ENCODE assay signal across 10 cellular contexts in the genomic region with DNA sequence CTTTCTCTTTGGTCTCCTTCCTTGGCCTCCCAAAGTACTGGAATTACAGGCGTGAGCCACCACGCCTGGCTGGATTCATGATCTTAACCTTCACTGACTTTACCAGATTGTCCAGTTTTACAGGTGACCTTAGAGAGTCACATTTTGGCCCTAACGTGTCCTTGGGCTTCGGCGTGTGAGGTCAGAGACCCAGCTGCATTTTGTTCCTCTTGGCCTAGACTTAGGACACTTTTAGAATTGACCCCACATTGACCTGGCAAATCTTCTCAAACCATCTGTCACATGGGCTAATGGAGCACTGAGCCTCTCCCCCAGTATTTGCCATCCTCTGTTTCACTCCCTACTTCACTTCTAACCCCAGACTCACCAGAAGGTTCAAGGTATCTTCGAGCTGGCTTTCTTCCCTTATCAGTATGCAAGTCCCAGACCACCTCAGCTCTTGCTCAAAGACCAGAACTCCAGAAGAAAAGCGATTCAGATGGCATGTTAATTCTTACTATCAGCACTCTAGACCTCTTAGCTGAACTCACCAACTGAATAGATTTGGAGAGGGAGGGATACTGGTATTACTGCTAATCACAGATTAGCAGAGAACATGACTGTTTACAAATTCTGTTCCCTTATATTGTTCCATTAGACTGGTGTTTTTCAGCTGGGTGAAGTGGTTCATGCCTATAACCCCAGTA. TPM values are rescaled to one million over a fixed set of nuclear protein-coding genes. Genes with fewer than 3 reads are reported as not detected.
DNase-seq lines count a peak whose midpoint lies in the region; TF ChIP-seq lines count a peak whose summit lies in the region.
"Had no signal": no experiment of that assay in that cellular context is flagged by ENCODE, and none has a peak within 500 bp of the region (broad histone marks: within the 10 kb centered on the region; RNA-seq: fewer than 3 reads in every experiment).

No MANE protein-coding gene starts in this region.

- intact Hi-C loops in adrenal gland (cut with DNase I) = no loop called here

- 50 to 64% (median 55%) methylated on average over 7 of the region's 7 CpGs for WGBS in adrenal gland, 4 donors

- peaks cover 4% of the 10 kb centered on the region for H3K27me3 Mint-ChIP-seq in nephron (ENCODE audit: low read depth)

- DNase-seq in adrenal gland (peak in 1 of 7 donors; percentile 24), DMS153 treated with DMSO at 0.1 percent for 48 hours (lab: John Stamatoyannopoulos, UW; ENCODE audit: unreplicated experiment) (no peak), NCI-H128 (lab: John Stamatoyannopoulos, UW; ENCODE audit: unreplicated experiment) (no peak), T1000 (lab: John Stamatoyannopoulos, UW) (no peak), NCI-H2081 (lab: John Stamatoyannopoulos, UW) (no peak)
- DNase-seq: NCI-H526 treated with DMSO at 0.1 percent for 48 hours had no signal

- peak overlapping the region; percentile 76 to 82 (median 80) for H3K27ac Mint-ChIP-seq in nephron

- no peak overlapping the region for H3K4me3 ChIP-seq in adrenal gland

- H3K4me1 Mint-ChIP-seq in nephron = peaks cover 26% of the 10 kb centered on the region

- H3K9me3 Mint-ChIP-seq in nephron = no peaks in the 10 kb centered on the region

- H3K36me3 Mint-ChIP-seq in nephron (ENCODE audit: low read depth) = peaks cover 4% of the 10 kb centered on the region

- no peaks in the 10 kb centered on the region; the same call in 1 of the 2 replicates for H3K36me3 ChIP-seq in KOPT-K1 (ENCODE audit: insufficient read depth, low read length)
- no peaks in the 10 kb centered on the region for H3K36me3 ChIP-seq in adrenal gland (replicated peaks in 1 of 2)

- H3K4me1 ChIP-seq in adrenal gland (replicated peaks in 1 of 2) = peaks cover 8 to 32% of the 10 kb centered on the region in 2 donors

- H3K27ac ChIP-seq in C4-2B = peak overlapping the region; percentile 95
- H3K27ac ChIP-seq in KOPT-K1 (ENCODE audit: low read depth, low read length, poor library complexity, severe bottlenecking) = peak overlapping the region; percentile 6
- H3K27ac ChIP-seq in adrenal gland = peak overlapping the region; percentile 36 to 96 (median 68)

- TF ChIP-seq CTCF in C4-2B (conservative IDR thresholded peaks at IDR 0.05) = no peak
- TF ChIP-seq CTCF in adrenal gland (IDR thresholded peaks at IDR 0.05) = no peak
- no peak for TF ChIP-seq CTCF in nephron (IDR thresholded peaks at IDR 0.05; ENCODE audit: unreplicated experiment in 3 of 3)

- no peaks in the 10 kb centered on the region for H3K27me3 ChIP-seq in adrenal gland
- H3K27me3 ChIP-seq: tibial artery had no signal

- no peak for TF ChIP-seq POLR2A in adrenal gland (IDR thresholded peaks at IDR 0.05)

- peak overlapping the region; percentile 72 to 86 (median 83) for H3K4me3 Mint-ChIP-seq in nephron

- H3K9me3 ChIP-seq in KOPT-K1 (ENCODE audit: insufficient read depth, low read length, poor library complexity, severe bottlenecking) = no peaks in the 10 kb centered on the region
- no peaks in the 10 kb centered on the region for H3K9me3 ChIP-seq in adrenal gland (replicated peaks in 1 of 3)
- H3K9me3 ChIP-seq: tibial artery had no signal

RNA-seq across cellular contexts. Expression of gene CYTH1, which starts 1.8 kb away (rescaled TPM):
- 100 to 1,000 TPM in 1 of 8 donors, 10 to 100 TPM in 7; 26.0 to 141 (median 56.2) TPM for total RNA-seq in adrenal gland
- 10 to 100 TPM; 32.6 to 45.2 (median 35.3) TPM for polyA plus RNA-seq in adrenal gland

RNA-seq across cellular contexts. Expression of gene USP36, which starts 56.8 kb away (rescaled TPM):
- 10 to 100 TPM; 15.7 to 69.1 (median 47.1) TPM for total RNA-seq in adrenal gland
- polyA plus RNA-seq in adrenal gland = 10 to 100 TPM; 19.7 to 48.8 (median 44.8) TPM

Comparison
In these comparisons a context has a peak if more than half of its experiments do, and no peak if none do; other contexts are left out.
1. H3K27ac ChIP-seq: peak in every context shown above with its lines; median percentile 95 in C4-2B; 68 in adrenal gland; 6 in KOPT-K1.